In genomic region chr2:60556441-60556997, GRCh38 we compare ENCODE assay signal across 9 cellular contexts. TPM values are rescaled to one million over a fixed set of nuclear protein-coding genes. Genes with fewer than 3 reads are reported as not detected.
A peak's percentile ranks its signal among the peaks of the same experiment; 100 is the strongest.
DNase-seq lines count a peak whose midpoint lies in the region; ATAC-seq and TF ChIP-seq lines count a peak whose summit lies in the region.
"Had no signal": no experiment of that assay in that cellular context is flagged by ENCODE, and none has a peak within 500 bp of the region (broad histone marks: within the 10 kb centered on the region; RNA-seq: fewer than 3 reads in every experiment).

No MANE protein-coding gene starts in this region.

- CTCF ChIA-PET in HEK293 (lab: Yijun Ruan, JAX) = interaction anchor here (0.5 to 3.3 kb wide), 2 partner anchors 9 to 733 kb away, joined by 7 to 16 read pairs; no protein-coding TSS in a partner anchor

- no peaks in the 10 kb centered on the region for H3K27me3 Mint-ChIP-seq in memory B cell

- H3K4me3 ChIP-seq in BLaER1 (peak overlapping the region; percentile 94), HEK293 (ENCODE audit: low read depth, low read length) (peak overlapping the region; percentile 77), ascending aorta (peak overlapping the region; percentile 15 to 19)

- peaks cover 5% of the 10 kb centered on the region for H3K36me3 Mint-ChIP-seq in memory B cell

- TF ChIP-seq CTCF in HEK293 (tag by site-specific recombination; IDR thresholded peaks at IDR 0.05) (no peak), ascending aorta (IDR thresholded peaks at IDR 0.05) (no peak)

- H3K27me3 ChIP-seq in BLaER1 (no peaks in the 10 kb centered on the region), ascending aorta (peaks cover 22% of the 10 kb centered on the region)

- DNase-seq in ascending aorta (ENCODE audit: low spot score in 2 of 2) = no peak
- no peak for DNase-seq in memory B cell (ENCODE audit: low spot score in 2 of 2)
- no peak for DNase-seq in SK-N-DZ (ENCODE audit: low spot score)
- DNase-seq in EL = no peak
- DNase-seq: NCI-H2029 had no signal

- H3K36me3 ChIP-seq in BLaER1 (no peaks in the 10 kb centered on the region), HEK293 (ENCODE audit: control insufficient read depth in 2 of 2, insufficient read depth in 1 of 2, low read length in 2 of 2) (no peaks in the 10 kb centered on the region), ascending aorta (no peaks in the 10 kb centered on the region)

- H3K4me1 Mint-ChIP-seq in memory B cell = peaks cover 11% of the 10 kb centered on the region

- H3K27ac ChIP-seq in BLaER1 = peak overlapping the region; percentile 86
- H3K27ac ChIP-seq in HEK293 (ENCODE audit: extremely low read depth, low read depth, low read length) = peak overlapping the region; percentile 75
- H3K27ac ChIP-seq in ascending aorta = no peak overlapping the region

- H4K20me1 ChIP-seq in BLaER1 = no peaks in the 10 kb centered on the region

- no peaks in the 10 kb centered on the region for H3K9me3 Mint-ChIP-seq in memory B cell

- POLR2A ChIA-PET in HEK293 (lab: Yijun Ruan, JAX) = no interaction called here

- H3K27ac Mint-ChIP-seq in memory B cell = peak overlapping the region; percentile 92

- peaks cover 29% of the 10 kb centered on the region for H3K4me1 ChIP-seq in BLaER1
- H3K4me1 ChIP-seq in HEK293 (ENCODE audit: control insufficient read depth, insufficient read depth, low read length) = peaks cover 19% of the 10 kb centered on the region; the same call in 1 of the 2 replicates
- H3K4me1 ChIP-seq in ascending aorta = peaks cover 6 to 28% of the 10 kb centered on the region in 2 donors

- ATAC-seq in memory B cell (ENCODE audit: low read depth) (no peak), HG02970 (IDR thresholded peaks at IDR 0.05; ENCODE audit: low FRiP score, unreplicated experiment) (no peak), HG03039 (IDR thresholded peaks at IDR 0.05; ENCODE audit: unreplicated experiment) (no peak)

- H3K9me3 ChIP-seq in BLaER1 (no peaks in the 10 kb centered on the region), HEK293 (ENCODE audit: control insufficient read depth, insufficient read depth, low read depth, low read length) (no peaks in the 10 kb centered on the region), ascending aorta (no peaks in the 10 kb centered on the region)

- H3K4me3 Mint-ChIP-seq in memory B cell = peak overlapping the region; percentile 93

- H3K9ac ChIP-seq in BLaER1 = peak overlapping the region; percentile 87

- peak overlapping the region; percentile 75 for H3K4me2 ChIP-seq in BLaER1

- intact Hi-C loops in ascending aorta (cut with DNase I) = no loop called here

TF ChIP-seq in HEK293, 187 proteins besides CTCF, POLR2A, EP300 and RAD21 (continues in another document):
- TF ChIP-seq KLF8 (tag by site-specific recombination; IDR thresholded peaks at IDR 0.05) (no peak), GLIS2 (tag by site-specific recombination; IDR thresholded peaks at IDR 0.05) (peak; percentile 81), ZSCAN16 (tag by site-specific recombination; IDR thresholded peaks at IDR 0.05) (no peak), ZNF707 (tag by site-specific recombination; IDR thresholded peaks at IDR 0.05) (no peak), ZNF114 (tag by site-specific recombination; IDR thresholded peaks at IDR 0.05) (no peak), ZBTB26 (tag by site-specific recombination; optimal IDR thresholded peaks at IDR 0.05) (peak; percentile 17), TCF7L2 (IDR thresholded peaks at IDR 0.05; ENCODE audit: borderline replicate concordance, low read depth, low read length) (no peak), ZSCAN23 (tag by site-specific recombination; IDR thresholded peaks at IDR 0.05) (no peak), SP2 (tag by site-specific recombination; IDR thresholded peaks at IDR 0.05) (no peak), INSM2 (tag by site-specific recombination; IDR thresholded peaks at IDR 0.05) (no peak; the same call in 1 of the 2 replicates), ZNF248 (tag by site-specific recombination; IDR thresholded peaks at IDR 0.05) (no peak), ZNF624 (tag by site-specific recombination; IDR thresholded peaks at IDR 0.05) (no peak), PRDM2 (tag by site-specific recombination; IDR thresholded peaks at IDR 0.05; ENCODE audit: borderline replicate concordance) (no peak), ZNF433 (tag by site-specific recombination; IDR thresholded peaks at IDR 0.05; ENCODE audit: low read depth) (no peak), ZSCAN30 (tag by site-specific recombination; IDR thresholded peaks at IDR 0.05) (peak; percentile 6; the same call in 1 of the 2 replicates), ZNF391 (tag by site-specific recombination; IDR thresholded peaks at IDR 0.05; ENCODE audit: borderline replicate concordance, low read depth) (0 out of 2 replicates have a peak, but pooled peaks have one; percentile 38), ZBTB7A (tag by site-specific recombination; IDR thresholded peaks at IDR 0.05; ENCODE audit: low read depth) (no peak), ZNF354C (tag by site-specific recombination; IDR thresholded peaks at IDR 0.05; ENCODE audit: borderline replicate concordance, low read depth) (no peak), ZNF423 (tag by site-specific recombination; IDR thresholded peaks at IDR 0.05) (0 out of 2 replicates have a peak, but pooled peaks have one; percentile 34), ZNF560 (tag by site-specific recombination; IDR thresholded peaks at IDR 0.05; ENCODE audit: borderline replicate concordance) (no peak), GLI4 (tag by site-specific recombination; IDR thresholded peaks at IDR 0.05) (no peak), ZIC2 (tag by site-specific recombination; IDR thresholded peaks at IDR 0.05) (peak; percentile 74)

RNA-seq across cellular contexts. Expression of gene BCL11A, which starts 3.1 kb away (rescaled TPM):
- 0.11 TPM for total RNA-seq in ascending aorta
- 12.0 and 17.2 TPM in 2 replicates for polyA plus RNA-seq in SK-N-DZ (2014; cell fraction: cytosol; rRNA removed)
- polyA plus RNA-seq in SK-N-DZ (2014; cell fraction: nucleus; rRNA removed) = 20.7 and 24.1 TPM in 2 replicates

Comparison
In these comparisons a context has a peak if more than half of its experiments do, and no peak if none do; other contexts are left out.
1. H3K27ac ChIP-seq: peak in BLaER1 (single experiment) and HEK293 (single experiment); none in ascending aorta (0 of 2).
2. H3K4me3 ChIP-seq: peak in every context shown above with its lines; median percentile 94 in BLaER1; 77 in HEK293; 17 in ascending aorta.